ENCODE assay signal across 1 cellular context in genomic region chr14:77794357-77794756, GRCh38.
TF ChIP-seq lines count a peak whose summit lies in the region.

No MANE protein-coding gene starts in this region.

TF ChIP-seq in K562, 482 proteins besides CTCF, POLR2A, EP300 and RAD21:
- TF ChIP-seq PRDM10 (IDR thresholded peaks at IDR 0.05; ENCODE audit: partially characterized antibody) = peak; percentile 52
- TF ChIP-seq BRCA1 (IDR thresholded peaks at IDR 0.05) = no peak
- TF ChIP-seq BRCA1 (CRISPR knock-in tag; IDR thresholded peaks at IDR 0.05) = no peak
